In the genomic region with DNA sequence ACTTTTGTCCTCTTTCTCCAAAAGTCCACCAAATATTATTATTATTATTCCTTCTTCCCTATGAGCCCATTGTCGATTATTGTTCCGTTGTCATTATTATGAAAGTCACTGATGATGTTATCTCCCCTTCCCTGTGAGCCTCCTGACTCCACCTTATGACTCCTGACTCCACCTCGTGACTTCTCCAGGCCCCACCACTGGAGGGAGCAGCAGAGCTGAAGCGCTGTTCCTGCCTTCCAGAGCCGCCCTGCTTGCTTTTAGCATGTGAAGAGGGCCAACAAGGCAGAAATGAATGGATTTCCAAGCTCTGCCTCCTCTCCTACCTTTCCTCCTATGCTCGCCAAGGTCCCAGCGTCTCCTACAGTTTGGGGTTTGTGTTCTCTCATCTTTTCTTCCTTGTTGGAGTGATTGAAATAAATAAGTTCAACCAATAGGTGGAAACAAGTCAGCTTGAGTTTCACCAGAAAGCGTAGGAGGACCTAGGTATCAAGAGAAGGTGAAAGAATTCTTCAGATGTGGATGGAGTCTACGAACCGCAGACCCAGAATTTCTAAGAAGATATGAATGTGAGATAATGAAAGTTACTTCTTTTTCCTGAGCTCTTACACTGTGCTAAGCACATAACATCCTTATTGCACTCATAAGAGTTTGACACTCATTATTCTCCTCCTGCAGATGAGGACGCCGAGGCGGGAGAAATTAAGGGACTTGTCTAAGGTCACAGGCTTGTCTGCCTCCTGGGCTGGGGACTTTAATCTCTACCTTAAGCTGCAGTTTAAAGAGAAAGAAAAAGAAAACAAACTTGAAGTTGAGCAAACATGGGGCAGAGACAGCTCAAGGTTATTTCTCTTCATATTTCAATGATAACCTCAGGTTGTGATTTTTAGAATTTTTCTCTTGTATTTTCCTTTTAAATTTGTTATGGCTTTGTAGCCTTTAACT, we compare ENCODE assay signal across 9 cellular contexts. TPM values are rescaled to one million over a fixed set of nuclear protein-coding genes. Genes with fewer than 3 reads are reported as not detected.
DNase-seq lines count a peak whose midpoint lies in the region; ATAC-seq and TF ChIP-seq lines count a peak whose summit lies in the region.
"Had no signal": no experiment of that assay in that cellular context is flagged by ENCODE, and none has a peak within 500 bp of the region (broad histone marks: within the 10 kb centered on the region; RNA-seq: fewer than 3 reads in every experiment).

No MANE protein-coding gene starts in this region.

- ATAC-seq in GM18861 (IDR thresholded peaks at IDR 0.05; ENCODE audit: unreplicated experiment): no peak
- ATAC-seq: left cardiac atrium had no signal

- no peak overlapping the region for H3K9ac ChIP-seq in neural progenitor cell

- no peaks in the 10 kb centered on the region for H3K36me3 Mint-ChIP-seq in neural progenitor cell

- H3K27me3 ChIP-seq in neural progenitor cell: no peaks in the 10 kb centered on the region

- H3K4me2 ChIP-seq in neural progenitor cell: no peak overlapping the region

- no peak overlapping the region for H3K4me3 ChIP-seq in neural progenitor cell

- no peak overlapping the region for H3K27ac Mint-ChIP-seq in neural progenitor cell

- H3K79me2 ChIP-seq in neural progenitor cell (ENCODE audit: low read depth): no peaks in the 10 kb centered on the region

- TF ChIP-seq CTCF in neural progenitor cell (IDR thresholded peaks at IDR 0.05): peak; percentile 51

- H3K27me3 Mint-ChIP-seq in neural progenitor cell (ENCODE audit: insufficient read depth, low read depth): peaks cover 4% of the 10 kb centered on the region

- H4K20me1 ChIP-seq in neural progenitor cell (ENCODE audit: low read depth): no peaks in the 10 kb centered on the region

- H3K27ac ChIP-seq in neural progenitor cell: no peak overlapping the region

- H3K9me3 ChIP-seq in neural progenitor cell (ENCODE audit: low read depth): no peaks in the 10 kb centered on the region

- in situ Hi-C loops in KBM-7 (cut with MboI; ENCODE audit: low pct_unique_long_range_greater_than_20kb, low sequenced_read_pairs): no loop called here

- H2AFZ ChIP-seq in neural progenitor cell (replicated peaks): no peak overlapping the region

- no peaks in the 10 kb centered on the region for H3K4me1 ChIP-seq in neural progenitor cell

- no peak overlapping the region for H3K4me3 Mint-ChIP-seq in neural progenitor cell

- H3K4me1 Mint-ChIP-seq in neural progenitor cell: peaks cover 14% of the 10 kb centered on the region

- H3K36me3 ChIP-seq in neural progenitor cell: no peaks in the 10 kb centered on the region

- peak; percentile 8 for DNase-seq in DMS153 treated with DMSO at 0.1 percent for 48 hours (lab: John Stamatoyannopoulos, UW; ENCODE audit: unreplicated experiment)
- DNase-seq in DMS153 (lab: John Stamatoyannopoulos, UW): no peak
- DNase-seq in KBM-7: peak; percentile 41
- peak; percentile 19 for DNase-seq in activated T-cell treated with anti-CD3 and anti-CD28 coated beads, Interleukin-2, amount 50 U/mL, for 1 hour
- DNase-seq in neural progenitor cell (ENCODE audit: low spot score): peak; percentile 27
- no peak for DNase-seq in hepatic stellate cell (ENCODE audit: low spot score)
- no peak for DNase-seq in ureter (ENCODE audit: low spot score)
- DNase-seq: left cardiac atrium had no signal

- no peaks in the 10 kb centered on the region for H3F3A ChIP-seq in neural progenitor cell (ENCODE audit: low read depth)

- H3K9me3 Mint-ChIP-seq in neural progenitor cell: no peaks in the 10 kb centered on the region

RNA-seq across cellular contexts. Expression of gene IGSF1, which starts 26.1 kb away (rescaled TPM):
- total RNA-seq in neural progenitor cell (ENCODE audit: low replicate concordance) (9.6 and 9.9 TPM in 2 replicates), ureter (0.18 TPM)

Comparison
In these comparisons a context has a peak if more than half of its experiments do, and no peak if none do; other contexts are left out.
1. DNase-seq: peak in DMS153 treated with DMSO at 0.1 percent for 48 hours (single experiment), KBM-7 (single experiment), activated T-cell treated with anti-CD3 and anti-CD28 coated beads, Interleukin-2, amount 50 U/mL, for 1 hour (single experiment) and neural progenitor cell (single experiment); none in DMS153 (single experiment), hepatic stellate cell (single experiment) and ureter (single experiment).